In genomic region chr15:26771168-26771916, GRCh38 we compare ENCODE assay signal across 12 cellular contexts. TPM values are rescaled to one million over a fixed set of nuclear protein-coding genes. Genes with fewer than 3 reads are reported as not detected.
A peak's percentile ranks its signal among the peaks of the same experiment; 100 is the strongest.
DNase-seq lines count a peak whose midpoint lies in the region; ATAC-seq, FAIRE-seq and TF ChIP-seq lines count a peak whose summit lies in the region.
"Had no signal": no experiment of that assay in that cellular context is flagged by ENCODE, and none has a peak within 500 bp of the region (broad histone marks: within the 10 kb centered on the region; RNA-seq: fewer than 3 reads in every experiment).

No MANE protein-coding gene starts in this region.

- H3K4me3 ChIP-seq in H1 (ENCODE audit: extremely low read depth in 1 of 4, insufficient read depth in 2 of 4, low read depth in 3 of 4, low read length in 4 of 4) (peak overlapping the region; percentile 68 to 74 (median 72)), lower lobe of right lung (no peak overlapping the region)

- no peak overlapping the region for H4K91ac ChIP-seq in H1 (replicated peaks; ENCODE audit: insufficient read length, low read length)

- FAIRE-seq in H1 (lab: Jason Lieb, UNC), result peak; percentile 81

- no peak overlapping the region for H3K4ac ChIP-seq in H1 (replicated peaks; ENCODE audit: insufficient read length, low read depth, low read length)

- no peak for TF ChIP-seq CTCF in H1 (IDR thresholded peaks at IDR 0.05; ENCODE audit: control extremely low read depth in 1 of 3, insufficient read depth in 1 of 3, low read depth in 1 of 3, low read length in 3 of 3)
- TF ChIP-seq CTCF in lower lobe of right lung (IDR thresholded peaks at IDR 0.05), result no peak

- H3K9me3 Mint-ChIP-seq in natural killer cell treated with Interleukin-12 subunit alpha and Interleukin-12 subunit beta and Interleukin-15 and Interleukin-18, amount 100 ng/mL, for 72 hours, result peaks cover 9% of the 10 kb centered on the region

- no peak overlapping the region for H3K27ac Mint-ChIP-seq in natural killer cell treated with Interleukin-12 subunit alpha and Interleukin-12 subunit beta and Interleukin-15 and Interleukin-18, amount 100 ng/mL, for 72 hours

- H3K79me2 ChIP-seq in H1 (ENCODE audit: control insufficient read depth in 1 of 2, insufficient read depth in 2 of 2, low read length in 2 of 2), result peaks cover 0 to 41% of the 10 kb centered on the region in 2 experiments; a peak in 2 of 4 replicates

- WGBS in H1 (ENCODE audit: extremely low coverage in 1 of 2, insufficient coverage in 1 of 2, insufficient read length in 1 of 2, insufficient replicate concordance in 2 of 2, low coverage in 1 of 2, low lambda C conversion rate in 2 of 2, missing lambda C conversion rate in 1 of 2), 2 experiments, result 4% methylated on average over 29 of the region's 29 CpGs; no CpG with 5 or more reads in 1 of the 2 experiments

- H3K27ac ChIP-seq in H1 (ENCODE audit: low read depth, low read length), result no peak overlapping the region
- no peak overlapping the region for H3K27ac ChIP-seq in lower lobe of right lung
- H3K27ac ChIP-seq: C4-2B, upper lobe of left lung had no signal

- H3K4me3 Mint-ChIP-seq in natural killer cell treated with Interleukin-12 subunit alpha and Interleukin-12 subunit beta and Interleukin-15 and Interleukin-18, amount 100 ng/mL, for 72 hours, result no peak overlapping the region

- peak overlapping the region; percentile 21 for H2BK120ac ChIP-seq in H1 (replicated peaks; ENCODE audit: low read depth, low read length)

- CTCF ChIA-PET in H1 (lab: Charles Lee; ENCODE audit: partially characterized antibody), result no interaction called here

- POLR2A ChIA-PET in H1 (lab: Charles Lee; ENCODE audit: partially characterized antibody), result interaction anchor here (1.2 kb wide), 1 partner anchor 106 kb away, joined by 3 read pairs; no protein-coding TSS in a partner anchor

- peaks cover 13% of the 10 kb centered on the region for H3K23me2 ChIP-seq in H1 (ENCODE audit: low read depth, low read length)

- H3K4me1 ChIP-seq in H1 (replicated peaks in 1 of 4; ENCODE audit: control insufficient read depth in 3 of 4, insufficient read depth in 4 of 4, low read length in 3 of 4) (peaks cover 7 to 33% (median 18%) of the 10 kb centered on the region in 4 experiments), lower lobe of right lung (peaks cover 8% of the 10 kb centered on the region)

- no peaks in the 10 kb centered on the region for H3K4me1 Mint-ChIP-seq in natural killer cell treated with Interleukin-12 subunit alpha and Interleukin-12 subunit beta and Interleukin-15 and Interleukin-18, amount 100 ng/mL, for 72 hours (ENCODE audit: low read depth in 2 of 2)

- H3K4me2 ChIP-seq in H1 (ENCODE audit: insufficient read depth in 1 of 2, low read depth in 2 of 2, low read length in 2 of 2), result peak overlapping the region; percentile 87 to 97

- peaks cover 0 to 5% of the 10 kb centered on the region in 2 experiments for H4K20me1 ChIP-seq in H1 (replicated peaks in 1 of 2; ENCODE audit: control insufficient read depth in 1 of 2, insufficient read depth in 2 of 2, low read length in 2 of 2)

- H2BK15ac ChIP-seq in H1 (ENCODE audit: low read length), result no peak overlapping the region

- H2BK12ac ChIP-seq in H1 (ENCODE audit: low read depth, low read length), result no peak overlapping the region

- no peak overlapping the region; the same call in 1 of the 2 replicates for H4K8ac ChIP-seq in H1 (ENCODE audit: extremely low read depth, insufficient read depth, low read length)

- TF ChIP-seq POLR2A in H1 (IDR thresholded peaks at IDR 0.05; ENCODE audit: control extremely low read depth in 1 of 2, low read depth in 2 of 2, low read length in 2 of 2), result 0 out of 3 replicates have a peak, but pooled peaks of 1 of the 2 experiments have one; percentile 19

- H3K18ac ChIP-seq in H1 (ENCODE audit: extremely low read depth, low read length), result no peak overlapping the region

- no peak overlapping the region for H3K9ac ChIP-seq in H1 (replicated peaks in 1 of 4; ENCODE audit: extremely low read depth in 1 of 4, low read depth in 3 of 4, low read length in 3 of 4)

- no peak overlapping the region for H2AFZ ChIP-seq in H1 (ENCODE audit: low read length)

- H2AK5ac ChIP-seq in H1 (ENCODE audit: low read depth, low read length), result no peak overlapping the region

- no peaks in the 10 kb centered on the region for H3K27me3 ChIP-seq in H1 (replicated peaks in 1 of 4; ENCODE audit: control insufficient read depth in 3 of 4, extremely low read depth in 1 of 4, insufficient read depth in 3 of 4, low read length in 3 of 4)
- H3K27me3 ChIP-seq in lower lobe of right lung (ENCODE audit: low read depth), result peaks cover 60% of the 10 kb centered on the region

- no peaks in the 10 kb centered on the region for H3K9me3 ChIP-seq in H1 (ENCODE audit: insufficient read depth in 2 of 2, low read depth in 1 of 2, low read length in 1 of 2)
- H3K9me3 ChIP-seq in lower lobe of right lung, result no peaks in the 10 kb centered on the region
- H3K9me3 ChIP-seq: upper lobe of left lung had no signal

- TF ChIP-seq EP300 in H1 (IDR thresholded peaks at IDR 0.05; ENCODE audit: borderline replicate concordance in 1 of 2, low read depth in 2 of 2, low read length in 2 of 2), result no peak

- no peak overlapping the region for H3K56ac ChIP-seq in H1 (replicated peaks; ENCODE audit: insufficient read length, low read depth, low read length)

- H3K27me3 Mint-ChIP-seq in natural killer cell treated with Interleukin-12 subunit alpha and Interleukin-12 subunit beta and Interleukin-15 and Interleukin-18, amount 100 ng/mL, for 72 hours, result peaks cover 20 to 22% of the 10 kb centered on the region in 2 donors

- DNase-seq in Right ventricle myocardium inferior (ENCODE audit: missing footprints) (peak; percentile 56), cardiac septum (ENCODE audit: low spot score) (no peak), H1 (ENCODE audit: low read depth in 1 of 2, low spot score in 2 of 2) (peak in 1 of 2 experiments; percentile 93), lower lobe of right lung (no peak)
- DNase-seq in natural killer cell treated with Interleukin-12 subunit alpha and Interleukin-12 subunit beta and Interleukin-15 and Interleukin-18, amount 100 ng/mL, for 72 hours (ENCODE audit: low spot score), result no peak
- no peak for DNase-seq in activated CD4-positive, alpha-beta T cell treated with anti-CD3 and anti-CD28 coated beads for 4 hours
- DNase-seq: kidney glomerular epithelial cell, MM.1S had no signal

- no peak overlapping the region for H3K14ac ChIP-seq in H1 (ENCODE audit: insufficient read length)

- H3K79me1 ChIP-seq in H1 (ENCODE audit: low read depth, low read length), result no peaks in the 10 kb centered on the region

- no peak overlapping the region for H4K5ac ChIP-seq in H1 (ENCODE audit: insufficient read length, low read depth, low read length)

- peak; percentile 72 for ATAC-seq in Right ventricle myocardium inferior
- ATAC-seq in lower lobe of right lung, result peak; percentile 28 to 53
- ATAC-seq in natural killer cell treated with Interleukin-12 subunit alpha and Interleukin-12 subunit beta and Interleukin-15 and Interleukin-18, amount 100 ng/mL, for 72 hours, result no peak
- ATAC-seq in GM19324 (IDR thresholded peaks at IDR 0.05; ENCODE audit: low FRiP score, unreplicated experiment), result no peak
- ATAC-seq in GM21528 (IDR thresholded peaks at IDR 0.05; ENCODE audit: low FRiP score, unreplicated experiment), result no peak

- H2BK5ac ChIP-seq in H1 (ENCODE audit: low read depth, low read length), result peak overlapping the region; percentile 32; the same call in 1 of the 2 replicates

- no peak overlapping the region for H2BK20ac ChIP-seq in H1 (ENCODE audit: low read length)

- H3K23ac ChIP-seq in H1 (ENCODE audit: insufficient read length), result no peak overlapping the region

- TF ChIP-seq RAD21 in H1 (IDR thresholded peaks at IDR 0.05 in 1 of 2, conservative IDR thresholded peaks at IDR 0.05 in 1 of 2; ENCODE audit: low read depth in 2 of 2, low read length in 2 of 2), result peak in 1 of 2 experiments; percentile 20; a peak in 1 of 4 replicates

- H3K36me3 ChIP-seq in H1 (ENCODE audit: control insufficient read depth in 2 of 4, insufficient read depth in 4 of 4, low read length in 3 of 4) (peaks cover 0 to 8% (median 0%) of the 10 kb centered on the region in 4 experiments; a peak in 1 of 8 replicates), lower lobe of right lung (no peaks in the 10 kb centered on the region)
- H3K36me3 ChIP-seq: upper lobe of left lung had no signal

- no peaks in the 10 kb centered on the region for H3K36me3 Mint-ChIP-seq in natural killer cell treated with Interleukin-12 subunit alpha and Interleukin-12 subunit beta and Interleukin-15 and Interleukin-18, amount 100 ng/mL, for 72 hours

- intact Hi-C loops in Right ventricle myocardium inferior (cut with DNase I) (no loop called here), cardiac septum (cut with DNase I) (no loop called here), lower lobe of right lung (cut with DNase I) (no loop called here)

TF ChIP-seq in H1, 55 proteins besides CTCF, POLR2A, EP300 and RAD21 (continues in another document):
- TF ChIP-seq EZH2 (IDR thresholded peaks at IDR 0.05; ENCODE audit: low read depth, low read length, severe bottlenecking) (no peak), CTBP2 (IDR thresholded peaks at IDR 0.05; ENCODE audit: borderline replicate concordance, insufficient read depth, insufficient read length, low read length) (no peak), JUND (IDR thresholded peaks at IDR 0.05; ENCODE audit: low read length) (no peak), GTF2F1 (IDR thresholded peaks at IDR 0.05; ENCODE audit: borderline replicate concordance, low read depth, low read length) (no peak), TAF1 (IDR thresholded peaks at IDR 0.05; ENCODE audit: low read depth, low read length) (peak; percentile 51; the same call in 1 of the 2 replicates), SIRT6 (IDR thresholded peaks at IDR 0.05; ENCODE audit: low read length) (no peak), CHD2 (IDR thresholded peaks at IDR 0.05; ENCODE audit: low read length) (0 out of 2 replicates have a peak, but pooled peaks have one; percentile 11), KDM5A (IDR thresholded peaks at IDR 0.05; ENCODE audit: low read length) (no peak), EGR1 (IDR thresholded peaks at IDR 0.05; ENCODE audit: borderline replicate concordance, low read depth, low read length) (no peak)

RNA-seq across cellular contexts. Expression of gene GABRB3, which starts 1.5 kb away (rescaled TPM):
- total RNA-seq in Right ventricle myocardium inferior (2.2 TPM), cardiac septum (2.7 TPM), lower lobe of right lung (5.5 TPM)
- total RNA-seq in H1 (2021; fragmentation: NEBNext Ultra II Directional; extraction: Animal tissue kit (Norgen Biotek cat#: 25700)), result 163 TPM in 2 replicates
- polyA plus RNA-seq in H1 (2011; rRNA removed), result 88.5 and 98.8 TPM in 2 replicates
- 80.6 TPM for polyA plus RNA-seq in H1 (2011; cell fraction: cytosol; rRNA removed)
- polyA plus RNA-seq in H1 (2011; cell fraction: nucleus; rRNA removed), result 117 TPM
- polyA plus RNA-seq in H1 (2012, experiment 1 of 2), result 94.3 to 128 TPM (median 127 TPM) in 4 replicates
- 8.9 TPM for polyA plus RNA-seq in H1 (2012, experiment 2 of 2)
- 128 TPM for polyA plus RNA-seq in H1 (2013, experiment 1 of 2)
- 141 TPM for polyA plus RNA-seq in H1 (2013, experiment 2 of 2)
- polyA minus RNA-seq in H1 (2011; rRNA and poly(A)+ RNA removed), result 286 and 396 TPM in 2 replicates
- polyA minus RNA-seq in H1 (2011; cell fraction: cytosol; rRNA and poly(A)+ RNA removed), result 84.6 TPM
- 179 TPM for polyA minus RNA-seq in H1 (2011; cell fraction: nucleus; rRNA and poly(A)+ RNA removed)
- not detected for total RNA-seq in natural killer cell treated with Interleukin-12 subunit alpha and Interleukin-12 subunit beta and Interleukin-15 and Interleukin-18, amount 100 ng/mL, for 72 hours

Comparison
In these comparisons a context has a peak if more than half of its experiments do, and no peak if none do; other contexts are left out.
1. ATAC-seq: peak in Right ventricle myocardium inferior (single experiment) and lower lobe of right lung (2 of 2); none in natural killer cell treated with Interleukin-12 subunit alpha and Interleukin-12 subunit beta and Interleukin-15 and Interleukin-18, amount 100 ng/mL, for 72 hours (0 of 2), GM19324 (single experiment) and GM21528 (single experiment).
2. RNA of gene GABRB3, which starts 1.5 kb away (total RNA-seq): 163 TPM in H1; 5.5 TPM in lower lobe of right lung (single experiment), 2.7 TPM in cardiac septum (single experiment), 2.2 TPM in Right ventricle myocardium inferior (single experiment) and not detected in natural killer cell treated with Interleukin-12 subunit alpha and Interleukin-12 subunit beta and Interleukin-15 and Interleukin-18, amount 100 ng/mL, for 72 hours; every median in the first group is over 10 times any median in the second.